ENCODE assay signal across 33 cellular contexts in genomic region chr2:70417011-70417410, GRCh38.
"Had no signal": no experiment of that assay in that cellular context is flagged by ENCODE, and none has a peak within 500 bp of the region (broad histone marks: within the 10 kb centered on the region; RNA-seq: fewer than 3 reads in every experiment).

No MANE protein-coding gene starts in this region.

- FAIRE-seq: astrocyte, bronchial epithelial cell, colon had no signal

- DNase-seq: activated effector memory CD4-positive, alpha-beta T cell treated with anti-CD3 and anti-CD28 coated beads, Interleukin-2, amount 50 U/mL, for 16 hours; activated effector memory CD4-positive, alpha-beta T cell treated with Interleukin-2 at 50 U/mL for 16 hours; activated gamma-delta T cell; activated gamma-delta T cell treated with Interleukin-2 at 50 U/mL for 16 hours; activated naive CD4-positive, alpha-beta T cell; activated naive CD4-positive, alpha-beta T cell treated with anti-CD3 and anti-CD28 coated beads for 36 hours; activated naive CD4-positive, alpha-beta T cell treated with anti-CD3 and anti-CD28 coated beads, Interleukin-2, amount 10 ng/mL, durations not matched to agents 7 days and 5 days; activated naive CD4-positive, alpha-beta T cell treated with anti-CD3 and anti-CD28 coated beads, Interleukin-2, amount 50 U/mL, for 16 hours; activated naive CD4-positive, alpha-beta T cell treated with Interleukin-2 at 50 U/mL for 16 hours; activated naive CD8-positive, alpha-beta T cell treated with anti-CD3 and anti-CD28 coated beads for 36 hours; activated naive CD8-positive, alpha-beta T cell treated with anti-CD3 and anti-CD28 coated beads, Interleukin-2, amount 10 ng/mL, durations not matched to agents 7 days and 5 days; activated naive CD8-positive, alpha-beta T cell treated with anti-CD3 and anti-CD28 coated beads, Interleukin-2, amount 50 U/mL, for 24 hours; activated T-cell treated with anti-CD3 and anti-CD28 coated beads, Interleukin-2, amount 50 U/mL, for 4 hours; activated T-cell treated with anti-CD3 and anti-CD28 coated beads, Interleukin-2, amount 50 U/mL, for 48 hours; activated T-cell treated with anti-CD3 and anti-CD28 coated beads, Interleukin-2, amount 50 U/mL, for 72 hours; adrenal gland; amniotic stem cell; amygdala; anterior cingulate cortex; aorta; body of pancreas; brain microvascular endothelial cell; caudate nucleus; central memory CD4-positive, alpha-beta T cell; cerebellar nuclear complex had no signal

- H3K36me3 ChIP-seq: adrenal gland, ascending aorta, brain microvascular endothelial cell, breast epithelium, cardiac muscle cell had no signal

- ATAC-seq: activated naive CD4-positive, alpha-beta T cell treated with anti-CD3 and anti-CD28 coated beads, Interleukin-2, amount 50 U/mL, for 72 hours; activated naive CD8-positive, alpha-beta T cell treated with anti-CD3 and anti-CD28 coated beads, Interleukin-2, amount 50 U/mL, for 24 hours; activated T-cell treated with anti-CD3 and anti-CD28 coated beads, Interleukin-2, amount 50 U/mL, for 4 hours; activated T-cell treated with anti-CD3 and anti-CD28 coated beads, Interleukin-2, amount 50 U/mL, for 72 hours; activated T-helper 17 cell treated with anti-CD3 and anti-CD28 coated beads, Interleukin-2, amount 50 U/mL, for 72 hours; body of pancreas had no signal

- H3K27me3 ChIP-seq: adrenal gland, ascending aorta, body of pancreas, brain microvascular endothelial cell, breast epithelium, cardiac muscle cell had no signal

- H3K4me3 ChIP-seq: adrenal gland, ascending aorta, body of pancreas, breast epithelium, cardiac muscle cell had no signal

- H3K27ac ChIP-seq: adrenal gland, ascending aorta, body of pancreas, brain microvascular endothelial cell, breast epithelium, cardiac muscle cell had no signal

- H3K4me1 ChIP-seq: adrenal gland, ascending aorta had no signal

- H3K9me3 ChIP-seq: adrenal gland, ascending aorta, body of pancreas, breast epithelium had no signal
